20 cellular contexts compared by ENCODE assay signal in genomic region chr21:17690078-17690494, GRCh38.
DNase-seq lines count a peak whose midpoint lies in the region; ATAC-seq and TF ChIP-seq lines count a peak whose summit lies in the region.
"Had no signal": no experiment of that assay in that cellular context is flagged by ENCODE, and none has a peak within 500 bp of the region (broad histone marks: within the 10 kb centered on the region; RNA-seq: fewer than 3 reads in every experiment).

No MANE protein-coding gene starts in this region.

- peak overlapping the region; percentile 84 for H2BK120ac ChIP-seq in trophoblast cell (ENCODE audit: insufficient read depth, low read length, poor library complexity)

- peak overlapping the region; percentile 43 for H2BK5ac ChIP-seq in trophoblast cell (ENCODE audit: low read depth, low read length, poor library complexity)

- H3K27ac Mint-ChIP-seq in endodermal cell = peak overlapping the region; percentile 35
- H3K27ac Mint-ChIP-seq: activated CD4-positive, alpha-beta memory T cell treated with anti-CD3 and anti-CD28 coated beads, Interleukin-2, amount 10 ng/mL, durations not matched to agents 7 days and 5 days; activated naive CD4-positive, alpha-beta T cell treated with anti-CD3 and anti-CD28 coated beads, Interleukin-2, amount 50 U/mL, for 24 hours; T-helper 2 cell treated with Interferon-gamma antibody and Interleukin-4, amounts not matched to agents 5 μg/mL and 100 μg/mL, for 36 hours had no signal

- no peak overlapping the region for H3K4me2 ChIP-seq in trophoblast cell (ENCODE audit: low read length)

- no peak overlapping the region for H3K23ac ChIP-seq in trophoblast cell (ENCODE audit: low read length)

- H3K27me3 Mint-ChIP-seq in endodermal cell (ENCODE audit: insufficient read depth) = no peaks in the 10 kb centered on the region
- H3K27me3 Mint-ChIP-seq: activated CD4-positive, alpha-beta memory T cell treated with anti-CD3 and anti-CD28 coated beads, Interleukin-2, amount 10 ng/mL, durations not matched to agents 7 days and 5 days; activated naive CD4-positive, alpha-beta T cell treated with anti-CD3 and anti-CD28 coated beads, Interleukin-2, amount 50 U/mL, for 24 hours had no signal

- peak overlapping the region; percentile 51 for H3K27ac ChIP-seq in HUES48 (ENCODE audit: low read depth, low read length)
- H3K27ac ChIP-seq in RWPE1 = peak overlapping the region; percentile 98
- H3K27ac ChIP-seq in endodermal cell (ENCODE audit: low read depth, low read length) = no peak overlapping the region
- peak overlapping the region; percentile 50 for H3K27ac ChIP-seq in trophoblast cell (ENCODE audit: low read depth, low read length)
- H3K27ac ChIP-seq: C4-2B, colonic mucosa had no signal

- no peak overlapping the region for H2AK5ac ChIP-seq in trophoblast cell (ENCODE audit: low read length)

- H4K91ac ChIP-seq in trophoblast cell (ENCODE audit: low read depth, low read length) = peak overlapping the region; percentile 93

- H3K79me1 ChIP-seq in trophoblast cell (ENCODE audit: low read length) = peaks cover 16% of the 10 kb centered on the region

- H3K9me3 ChIP-seq in HUES48 (ENCODE audit: control insufficient read depth, insufficient read depth, low read length) (peaks cover 11% of the 10 kb centered on the region; the same call in 1 of the 2 replicates), endodermal cell (ENCODE audit: control insufficient read depth, low read length) (peaks cover 46% of the 10 kb centered on the region), trophoblast cell (ENCODE audit: insufficient read depth, low read depth, low read length) (peaks cover 5% of the 10 kb centered on the region)
- H3K9me3 ChIP-seq: colonic mucosa, SJCRH30 had no signal

- H4K12ac ChIP-seq in trophoblast cell (ENCODE audit: low read depth, low read length) = no peak overlapping the region

- no peak for ATAC-seq in omental fat pad (ENCODE audit: low FRiP score)

- H3K36me3 Mint-ChIP-seq in endodermal cell (ENCODE audit: low read depth) = no peaks in the 10 kb centered on the region
- H3K36me3 Mint-ChIP-seq: activated naive CD4-positive, alpha-beta T cell treated with anti-CD3 and anti-CD28 coated beads, Interleukin-2, amount 50 U/mL, for 24 hours had no signal

- no peak overlapping the region for H3K14ac ChIP-seq in trophoblast cell (ENCODE audit: low read length)

- H3K18ac ChIP-seq in trophoblast cell (ENCODE audit: low read length) = no peak overlapping the region

- WGBS in endodermal cell (ENCODE audit: insufficient coverage in 1 of 2, insufficient read length in 1 of 2), 2 experiments = 85% methylated on average over 1 of the region's 1 CpG; no CpG with 5 or more reads in 1 of the 2 experiments
- no CpG with 5 or more reads among the region's 1 CpG for WGBS in trophoblast cell (ENCODE audit: extremely low coverage, insufficient coverage, insufficient read length)

- no peak overlapping the region for H3K4me3 Mint-ChIP-seq in endodermal cell
- H3K4me3 Mint-ChIP-seq: activated CD4-positive, alpha-beta memory T cell treated with anti-CD3 and anti-CD28 coated beads, Interleukin-2, amount 10 ng/mL, durations not matched to agents 7 days and 5 days; activated naive CD4-positive, alpha-beta T cell treated with anti-CD3 and anti-CD28 coated beads, Interleukin-2, amount 50 U/mL, for 24 hours; T-helper 2 cell treated with Interferon-gamma antibody and Interleukin-4, amounts not matched to agents 5 μg/mL and 100 μg/mL, for 36 hours had no signal

- POLR2A ChIA-PET in RWPE1 (lab: Yijun Ruan, JAX; ENCODE audit: low non-redundant PET) = interaction anchor here (1.1 kb wide), 1 partner anchor 128 kb away, joined by 3 read pairs; no protein-coding TSS in a partner anchor

- peak overlapping the region; percentile 51 for H4K8ac ChIP-seq in trophoblast cell (ENCODE audit: low read depth, low read length)

- H3K9me3 Mint-ChIP-seq in endodermal cell = peaks cover 48% of the 10 kb centered on the region
- H3K9me3 Mint-ChIP-seq: activated naive CD4-positive, alpha-beta T cell treated with anti-CD3 and anti-CD28 coated beads, Interleukin-2, amount 50 U/mL, for 24 hours had no signal

- H3K79me2 ChIP-seq in trophoblast cell (ENCODE audit: control insufficient read depth, insufficient read depth, low read length, poor library complexity) = no peaks in the 10 kb centered on the region

- no peak overlapping the region for H2AFZ ChIP-seq in trophoblast cell (ENCODE audit: insufficient read depth, low read length, poor library complexity)

- CTCF ChIA-PET in RWPE1 (lab: Yijun Ruan, JAX) = no interaction called here

- no peak for DNase-seq in RWPE1 (ENCODE audit: low spot score)
- no peak for DNase-seq in endodermal cell
- peak; percentile 40 to 53 for DNase-seq in trophoblast cell
- no peak for DNase-seq in activated T-cell treated with anti-CD3 and anti-CD28 coated beads, Interleukin-2, amount 50 U/mL, for 1 hour
- no peak for DNase-seq in omental fat pad (ENCODE audit: low spot score)
- no peak for DNase-seq in ureter (ENCODE audit: low spot score)
- DNase-seq: activated CD4-positive, alpha-beta memory T cell treated with anti-CD3 and anti-CD28 coated beads, Interleukin-2, amount 10 ng/mL, durations not matched to agents 7 days and 5 days; activated CD4-positive, CD25-positive, alpha-beta regulatory T cell; colonic mucosa; DMS 273 treated with DMSO at 0.1 percent for 48 hours; foreskin melanocyte; GDM1; NCI-H1436; NCI-H2171 treated with DMSO at 0.1 percent for 48 hours; occipital lobe; SJCRH30 had no signal

- H2BK12ac ChIP-seq in trophoblast cell (ENCODE audit: low read length) = no peak overlapping the region

- H3K36me3 ChIP-seq in HUES48 (ENCODE audit: control insufficient read depth, insufficient read depth, low read length) = no peaks in the 10 kb centered on the region
- no peaks in the 10 kb centered on the region for H3K36me3 ChIP-seq in endodermal cell (ENCODE audit: control insufficient read depth, insufficient read depth, low read length)
- H3K36me3 ChIP-seq in trophoblast cell (ENCODE audit: control insufficient read depth in 1 of 2, insufficient read depth in 2 of 2, low read length in 2 of 2) = no peaks in the 10 kb centered on the region
- H3K36me3 ChIP-seq: colonic mucosa, SJCRH30 had no signal

- no peak overlapping the region for H3K4ac ChIP-seq in trophoblast cell (ENCODE audit: low read depth, low read length)

- H3K4me3 ChIP-seq in HUES48 (ENCODE audit: low read depth, low read length) = no peak overlapping the region
- peak overlapping the region; percentile 56 for H3K4me3 ChIP-seq in endodermal cell (ENCODE audit: low read length)
- no peak overlapping the region for H3K4me3 ChIP-seq in trophoblast cell (ENCODE audit: low read depth, low read length)
- H3K4me3 ChIP-seq: colonic mucosa had no signal

- peaks cover 7% of the 10 kb centered on the region for H3K4me1 ChIP-seq in HUES48 (ENCODE audit: control insufficient read depth, insufficient read depth, low read length)
- peaks cover 5% of the 10 kb centered on the region for H3K4me1 ChIP-seq in endodermal cell (ENCODE audit: control insufficient read depth, insufficient read depth, low read length)
- peaks cover 9 to 17% of the 10 kb centered on the region in 2 experiments for H3K4me1 ChIP-seq in trophoblast cell (ENCODE audit: control insufficient read depth in 1 of 2, insufficient read depth in 2 of 2, low read length in 2 of 2)
- H3K4me1 ChIP-seq: colonic mucosa, SJCRH30 had no signal

- no peaks in the 10 kb centered on the region for H3K27me3 ChIP-seq in HUES48 (ENCODE audit: control insufficient read depth, insufficient read depth, low read length)
- no peaks in the 10 kb centered on the region for H3K27me3 ChIP-seq in endodermal cell (ENCODE audit: control insufficient read depth, insufficient read depth, low read length, poor library complexity, severe bottlenecking)
- H3K27me3 ChIP-seq in trophoblast cell (ENCODE audit: insufficient read depth, low read length) = no peaks in the 10 kb centered on the region
- H3K27me3 ChIP-seq: colonic mucosa, SJCRH30 had no signal

- TF ChIP-seq CTCF in RWPE1 (conservative IDR thresholded peaks at IDR 0.05; ENCODE audit: low read depth) (no peak), endodermal cell (conservative IDR thresholded peaks at IDR 0.05) (no peak), omental fat pad (IDR thresholded peaks at IDR 0.05) (no peak)

- H3K9ac ChIP-seq in HUES48 (ENCODE audit: low read depth, low read length) (no peak overlapping the region), endodermal cell (ENCODE audit: extremely low read depth, low read length, poor library complexity, severe bottlenecking) (no peak overlapping the region), trophoblast cell (ENCODE audit: low read length) (no peak overlapping the region)

- H3K4me1 Mint-ChIP-seq in endodermal cell = peaks cover 16% of the 10 kb centered on the region

Comparison
In these comparisons a context has a peak if more than half of its experiments do, and no peak if none do; other contexts are left out.
1. DNase-seq: peak in trophoblast cell (2 of 2); none in RWPE1 (single experiment), endodermal cell (single experiment), activated T-cell treated with anti-CD3 and anti-CD28 coated beads, Interleukin-2, amount 50 U/mL, for 1 hour (single experiment), omental fat pad (single experiment) and ureter (single experiment).